ENCODE assay signal across 19 cellular contexts in genomic region chr11:65071907-65072630, GRCh38. TPM values are rescaled to one million over a fixed set of nuclear protein-coding genes. Genes with fewer than 3 reads are reported as not detected.
DNase-seq lines count a peak whose midpoint lies in the region; ATAC-seq, FAIRE-seq and TF ChIP-seq lines count a peak whose summit lies in the region.
"Had no signal": no experiment of that assay in that cellular context is flagged by ENCODE, and none has a peak within 500 bp of the region (broad histone marks: within the 10 kb centered on the region; RNA-seq: fewer than 3 reads in every experiment).

No MANE protein-coding gene starts in this region.

- peak; percentile 29 for DNase-seq in H7
- no peak for DNase-seq in GM12878 (ENCODE audit: low read depth, low spot score)
- DNase-seq in NCI-H2107 treated with DMSO at 0.1 percent for 48 hours (lab: John Stamatoyannopoulos, UW; ENCODE audit: unreplicated experiment), result no peak
- DNase-seq in nephron progenitor cell, result no peak
- DNase-seq: activated CD4-positive, alpha-beta memory T cell treated with anti-CD3 and anti-CD28 coated beads for 36 hours; activated T-cell treated with anti-CD3 and anti-CD28 coated beads, Interleukin-2, amount 50 U/mL, for 48 hours; CD4-positive, alpha-beta memory T cell; DMS53; heart left ventricle; NCI-H1048; NCI-H2029; NCI-H446 treated with DMSO at 0.1 percent for 48 hours; SHP77 treated with DMSO at 0.1 percent for 48 hours; upper lobe of right lung had no signal

- ATAC-seq in GM12878 (peak; percentile 73), HG03571 (IDR thresholded peaks at IDR 0.05; ENCODE audit: unreplicated experiment) (no peak)
- ATAC-seq: heart left ventricle, upper lobe of right lung had no signal

- H3K9me3 ChIP-seq in DOHH2 (ENCODE audit: control insufficient read depth, insufficient read depth, low read length), result no peaks in the 10 kb centered on the region
- H3K9me3 ChIP-seq in GM12878 (replicated peaks; ENCODE audit: control insufficient read depth, insufficient read depth, low read length), result no peaks in the 10 kb centered on the region
- H3K9me3 ChIP-seq: heart left ventricle, upper lobe of right lung had no signal

- WGBS in GM12878 (ENCODE audit: insufficient coverage, insufficient replicate concordance, low lambda C conversion rate, missing lambda C conversion rate), result 30% methylated on average over 4 of the region's 4 CpGs

- no peaks in the 10 kb centered on the region for H3K27me3 ChIP-seq in DOHH2 (ENCODE audit: control insufficient read depth, low read length)
- no peaks in the 10 kb centered on the region for H3K27me3 ChIP-seq in H7 (ENCODE audit: control insufficient read depth, insufficient read depth, low read length)
- no peaks in the 10 kb centered on the region for H3K27me3 ChIP-seq in GM12878 (replicated peaks in 1 of 2; ENCODE audit: control insufficient read depth in 2 of 2, insufficient read depth in 2 of 2, low read length in 1 of 2)
- H3K27me3 ChIP-seq: heart left ventricle, upper lobe of right lung had no signal

- H2AFZ ChIP-seq in GM12878 (ENCODE audit: control insufficient read depth, low read depth, low read length), result peak overlapping the region; percentile 4

- no peaks in the 10 kb centered on the region for H3K9me2 ChIP-seq in DOHH2 (replicated peaks; ENCODE audit: control insufficient read depth, low read length)

- intact Hi-C loops in GM12878 (cut with micrococcal nuclease; ENCODE audit: unreplicated experiment), result no loop called here

- FAIRE-seq in GM12878 (lab: Jason Lieb, UNC), result peak; percentile 49
- FAIRE-seq: H54 had no signal

- peaks cover 18% of the 10 kb centered on the region for H3K4me1 ChIP-seq in DOHH2 (ENCODE audit: control insufficient read depth, low read length)
- peaks cover 11% of the 10 kb centered on the region for H3K4me1 ChIP-seq in GM12878 (ENCODE audit: control insufficient read depth, insufficient read depth, low read length)
- H3K4me1 ChIP-seq: heart left ventricle, upper lobe of right lung had no signal

- TF ChIP-seq CTCF in DOHH2 (IDR thresholded peaks at IDR 0.05; ENCODE audit: low read depth, low read length, poor library complexity, severe bottlenecking) (no peak), GM12878 (IDR thresholded peaks at IDR 0.05 in 2 of 3, conservative IDR thresholded peaks at IDR 0.05 in 1 of 3; ENCODE audit: control insufficient read depth in 2 of 3, extremely low read depth in 1 of 3, insufficient read depth in 1 of 3, low read depth in 3 of 3, low read length in 3 of 3) (no peak), nephron progenitor cell (IDR thresholded peaks at IDR 0.05) (no peak)

- peaks cover 11% of the 10 kb centered on the region for H3K4me1 Mint-ChIP-seq in nephron progenitor cell
- H3K4me1 Mint-ChIP-seq: CD4-positive, alpha-beta memory T cell had no signal

- H3K79me2 ChIP-seq in DOHH2 (ENCODE audit: control insufficient read depth, low read length), result peaks cover 7% of the 10 kb centered on the region
- no peaks in the 10 kb centered on the region for H3K79me2 ChIP-seq in GM12878 (ENCODE audit: control insufficient read depth, insufficient read depth, low read length)

- CTCF ChIA-PET in GM12878 (lab: Yijun Ruan, JAX), result interaction anchor here (1.1 to 1.4 kb wide), 3 partner anchors 9 to 57 kb away, joined by 3 to 4 read pairs (median 4); no protein-coding TSS in a partner anchor

- POLR2A ChIA-PET in GM12878 (lab: Charles Lee), result interaction anchor here (0.5 to 1.4 kb wide), 6 partner anchors 9 to 58 kb away, joined by 3 to 12 read pairs (median 4); no protein-coding TSS in a partner anchor

- RAD21 ChIA-PET in GM12878 (lab: Charles Lee; ENCODE audit: unreplicated experiment), result interaction anchor here (1.0 to 1.1 kb wide), 3 partner anchors 30 to 60 kb away, joined by 3 to 7 read pairs (median 5); partner anchors contain the start of genes ARL2 and SAC3D1

- H3K36me3 ChIP-seq in DOHH2 (ENCODE audit: control insufficient read depth, low read length) (peaks cover 17% of the 10 kb centered on the region), H7 (replicated peaks; ENCODE audit: control insufficient read depth, insufficient read depth, low read length) (peaks cover 5% of the 10 kb centered on the region; the same call in 1 of the 2 replicates), GM12878 (ENCODE audit: control insufficient read depth in 2 of 2, insufficient read depth in 2 of 2, low read length in 1 of 2) (peaks cover 0 to 5% of the 10 kb centered on the region in 2 experiments; a peak in 2 of 4 replicates)
- H3K36me3 ChIP-seq: heart left ventricle, upper lobe of right lung had no signal

- H3K9ac ChIP-seq in GM12878 (ENCODE audit: control insufficient read depth, insufficient read depth, low read length), result no peak overlapping the region

- no peak overlapping the region for H3K27ac ChIP-seq in DOHH2 (ENCODE audit: low read depth, low read length)
- peak overlapping the region; percentile 16; the same call in 1 of the 2 replicates for H3K27ac ChIP-seq in GM12878 (ENCODE audit: control insufficient read depth, insufficient read depth)
- H3K27ac ChIP-seq: heart left ventricle, upper lobe of right lung, VCaP had no signal

- no peak overlapping the region for H3K4me3 Mint-ChIP-seq in nephron progenitor cell
- H3K4me3 Mint-ChIP-seq: activated CD4-positive, alpha-beta memory T cell treated with anti-CD3 and anti-CD28 coated beads for 36 hours; CD4-positive, alpha-beta memory T cell had no signal

- H3K27ac Mint-ChIP-seq in nephron progenitor cell, result no peak overlapping the region
- H3K27ac Mint-ChIP-seq: activated CD4-positive, alpha-beta memory T cell treated with anti-CD3 and anti-CD28 coated beads for 36 hours; activated naive CD4-positive, alpha-beta T cell treated with anti-CD3 and anti-CD28 coated beads, Interleukin-2, amount 50 U/mL, for 72 hours had no signal

- no peaks in the 10 kb centered on the region for H3K27me3 Mint-ChIP-seq in nephron progenitor cell (ENCODE audit: low read depth, poor library complexity)
- H3K27me3 Mint-ChIP-seq: activated CD4-positive, alpha-beta memory T cell treated with anti-CD3 and anti-CD28 coated beads for 36 hours; CD4-positive, alpha-beta memory T cell had no signal

- H3K4me3 ChIP-seq in DOHH2 (ENCODE audit: low read length), result no peak overlapping the region; the same call in 1 of the 2 replicates
- no peak overlapping the region for H3K4me3 ChIP-seq in H7 (ENCODE audit: insufficient read depth, low read depth, low read length)
- H3K4me3 ChIP-seq in GM12878, result no peak overlapping the region
- H3K4me3 ChIP-seq: heart left ventricle, upper lobe of right lung had no signal

- H3K4me2 ChIP-seq in DOHH2 (ENCODE audit: low read length), result peak overlapping the region; percentile 39
- H3K4me2 ChIP-seq in GM12878 (ENCODE audit: control insufficient read depth, insufficient read depth), result peak overlapping the region; percentile 50; the same call in 1 of the 2 replicates

- peaks cover 17% of the 10 kb centered on the region for H3K36me3 Mint-ChIP-seq in nephron progenitor cell (ENCODE audit: low read depth)
- H3K36me3 Mint-ChIP-seq: CD4-positive, alpha-beta memory T cell had no signal

- no peak for TF ChIP-seq EP300 in GM12878 (IDR thresholded peaks at IDR 0.05; ENCODE audit: borderline replicate concordance in 1 of 2, control insufficient read depth in 1 of 2, low read depth in 2 of 2, low read length in 2 of 2)

- TF ChIP-seq RAD21 in GM12878 (IDR thresholded peaks at IDR 0.05; ENCODE audit: insufficient read depth, low read depth, low read length), result no peak

- H3K9me3 Mint-ChIP-seq in nephron progenitor cell, result no peaks in the 10 kb centered on the region
- H3K9me3 Mint-ChIP-seq: activated CD4-positive, alpha-beta memory T cell treated with anti-CD3 and anti-CD28 coated beads for 36 hours; activated naive CD4-positive, alpha-beta T cell treated with anti-CD3 and anti-CD28 coated beads, Interleukin-2, amount 50 U/mL, for 72 hours had no signal

- no TSS peak for BruUV-seq in GM12878 (replicated peaks; lab: Mats Ljungman, UMichigan)

- in situ Hi-C loops in GM12878 (cut with MboI), result no loop called here

- H3F3A ChIP-seq in DOHH2 (ENCODE audit: control insufficient read depth, insufficient read depth), result no peaks in the 10 kb centered on the region

- TF ChIP-seq POLR2A in GM12878 (IDR thresholded peaks at IDR 0.05; ENCODE audit: low read depth, low read length), result peak; percentile 41; the same call in 1 of the 2 replicates

- H4K20me1 ChIP-seq in DOHH2 (ENCODE audit: control insufficient read depth, insufficient read depth, low read depth, low read length) (no peaks in the 10 kb centered on the region), GM12878 (ENCODE audit: control insufficient read depth, insufficient read depth) (no peaks in the 10 kb centered on the region)

- SMC1A ChIA-PET in GM12878 (lab: Charles Lee; ENCODE audit: uncharacterized antibody, unreplicated experiment), result interaction anchor here (1.1 kb wide), 2 partner anchors 9 to 21 kb away, joined by 3 read pairs; no protein-coding TSS in a partner anchor

RNA-seq across cellular contexts. Expression of gene CDCA5, which starts 11.8 kb away (rescaled TPM):
- 83.8 and 88.7 TPM in 2 replicates for total RNA-seq in H7 (2014; rRNA removed; shearing (Covaris generic))
- 14.2 and 15.0 TPM in 2 replicates for total RNA-seq in GM12878 (2013; cell fraction: nucleolus; rRNA removed)
- 54.8 and 58.4 TPM in 2 replicates for total RNA-seq in GM12878 (2014; rRNA removed)
- 46.1 and 47.9 TPM in 2 replicates for total RNA-seq in GM12878 (2014; rRNA removed; fragmentation: Illumina TruSeq; extraction: Trizol)
- 78.1 and 81.4 TPM in 2 replicates for total RNA-seq in GM12878 (2021)
- 25.0 TPM for polyA plus RNA-seq in GM12878 (2011; ENCODE audit: low read depth)
- 32.4 and 44.0 TPM in 2 replicates for polyA plus RNA-seq in GM12878 (2011; rRNA removed)
- 57.8 and 59.5 TPM in 2 replicates for polyA plus RNA-seq in GM12878 (2011; cell fraction: cytosol; rRNA removed)
- polyA plus RNA-seq in GM12878 (2011; cell fraction: nucleus; rRNA removed), result 41.6 and 51.2 TPM in 2 replicates
- 38.6 and 41.4 TPM in 2 replicates for polyA plus RNA-seq in GM12878 (2012)
- polyA plus RNA-seq in GM12878 (2014; fragmentation: Illumina TruSeq; extraction: Trizol), result 44.7 and 71.4 TPM in 2 replicates
- polyA plus RNA-seq in GM12878 (2014; fragmentation: Nextera tagmentation; extraction: Ambion mirVana), result 10 to 100 TPM; 21.2 to 34.3 TPM
- 77.6 and 80.6 TPM in 2 replicates for polyA plus RNA-seq in GM12878 (2014; rRNA removed)
- polyA plus RNA-seq in GM12878 (2016; fragmentation: Nextera tagmentation; extraction: Ambion mirVana), result 100 to 1,000 TPM; 105 to 107 TPM
- 23.2 and 37.9 TPM in 2 replicates for polyA minus RNA-seq in GM12878 (2011; rRNA and poly(A)+ RNA removed)
- polyA minus RNA-seq in GM12878 (2011; cell fraction: cytosol; rRNA and poly(A)+ RNA removed), result 17.2 and 25.3 TPM in 2 replicates
- polyA minus RNA-seq in GM12878 (2011; cell fraction: nucleus; rRNA and poly(A)+ RNA removed), result 15.6 and 19.2 TPM in 2 replicates

RNA-seq across cellular contexts. Expression of gene ZFPL1, which starts 12.0 kb away (rescaled TPM):
- total RNA-seq in H7 (2014; rRNA removed; shearing (Covaris generic)), result 53.8 and 55.3 TPM in 2 replicates
- 48.0 and 48.2 TPM in 2 replicates for total RNA-seq in GM12878 (2013; cell fraction: nucleolus; rRNA removed)
- total RNA-seq in GM12878 (2014; rRNA removed) (31.7 and 37.2 TPM in 2 replicates), GM12878 (2014; rRNA removed; fragmentation: Illumina TruSeq; extraction: Trizol) (11.0 and 13.8 TPM in 2 replicates), GM12878 (2021) (29.0 and 31.3 TPM in 2 replicates)
- polyA plus RNA-seq in GM12878 (2011; ENCODE audit: low read depth), result 19.0 TPM
- polyA plus RNA-seq in GM12878 (2011; rRNA removed) (13.0 and 24.7 TPM in 2 replicates), GM12878 (2014; fragmentation: Illumina TruSeq; extraction: Trizol) (9.7 and 20.5 TPM in 2 replicates), GM12878 (2014; fragmentation: Nextera tagmentation; extraction: Ambion mirVana) (1 to 10 TPM; 2.2 to 5.6 TPM), GM12878 (2014; rRNA removed) (29.3 and 38.0 TPM in 2 replicates), GM12878 (2016; fragmentation: Nextera tagmentation; extraction: Ambion mirVana) (10 to 100 TPM; 36.6 to 37.8 TPM)
- polyA plus RNA-seq in GM12878 (2011; cell fraction: cytosol; rRNA removed), result 31.1 and 31.3 TPM in 2 replicates
- 66.5 and 81.1 TPM in 2 replicates for polyA plus RNA-seq in GM12878 (2011; cell fraction: nucleus; rRNA removed)
- 32.6 and 52.6 TPM in 2 replicates for polyA plus RNA-seq in GM12878 (2012)
- 24.6 and 30.6 TPM in 2 replicates for polyA minus RNA-seq in GM12878 (2011; rRNA and poly(A)+ RNA removed)
- polyA minus RNA-seq in GM12878 (2011; cell fraction: cytosol; rRNA and poly(A)+ RNA removed), result 14.3 and 16.2 TPM in 2 replicates
- polyA minus RNA-seq in GM12878 (2011; cell fraction: nucleus; rRNA and poly(A)+ RNA removed), result 36.6 and 64.6 TPM in 2 replicates

RNA-seq across cellular contexts. Expression of gene NAALADL1, which starts 13.7 kb away (rescaled TPM):
- total RNA-seq in H7 (2014; rRNA removed; shearing (Covaris generic)), result 1.4 and 2.4 TPM in 2 replicates
- 0.95 and 1.0 TPM in 2 replicates for total RNA-seq in GM12878 (2013; cell fraction: nucleolus; rRNA removed)
- total RNA-seq in GM12878 (2014; rRNA removed), result 4.7 TPM in 2 replicates
- 2.7 and 4.2 TPM in 2 replicates for total RNA-seq in GM12878 (2014; rRNA removed; fragmentation: Illumina TruSeq; extraction: Trizol)
- total RNA-seq in GM12878 (2021), result 3.3 and 4.0 TPM in 2 replicates
- 6.5 TPM for polyA plus RNA-seq in GM12878 (2011; ENCODE audit: low read depth)
- 0.24 and 0.77 TPM in 2 replicates for polyA plus RNA-seq in GM12878 (2011; rRNA removed)
- polyA plus RNA-seq in GM12878 (2011; cell fraction: cytosol; rRNA removed), result 0.25 and 0.70 TPM in 2 replicates
- polyA plus RNA-seq in GM12878 (2011; cell fraction: nucleus; rRNA removed), result 1.5 and 2.4 TPM in 2 replicates
- polyA plus RNA-seq in GM12878 (2012), result 11.2 and 13.3 TPM in 2 replicates
- 0.27 and 1.6 TPM in 2 replicates for polyA plus RNA-seq in GM12878 (2014; fragmentation: Illumina TruSeq; extraction: Trizol)
- polyA plus RNA-seq in GM12878 (2014; fragmentation: Nextera tagmentation; extraction: Ambion mirVana), result 1 to 10 TPM; 1.3 TPM
- polyA plus RNA-seq in GM12878 (2014; rRNA removed), result 5.5 and 7.1 TPM in 2 replicates
- 1 to 10 TPM; 1.1 to 1.4 TPM for polyA plus RNA-seq in GM12878 (2016; fragmentation: Nextera tagmentation; extraction: Ambion mirVana)
- 0.15 TPM in 1 of 2 replicates, not detected in the other for polyA minus RNA-seq in GM12878 (2011; rRNA and poly(A)+ RNA removed)
- polyA minus RNA-seq in GM12878 (2011; cell fraction: cytosol; rRNA and poly(A)+ RNA removed), result not detected in 2 replicates
- polyA minus RNA-seq in GM12878 (2011; cell fraction: nucleus; rRNA and poly(A)+ RNA removed), result not detected in 2 replicates

RNA-seq across cellular contexts. Expression of gene VPS51, which starts 23.9 kb away (rescaled TPM):
- 162 and 186 TPM in 2 replicates for total RNA-seq in H7 (2014; rRNA removed; shearing (Covaris generic))
- total RNA-seq in GM12878 (2013; cell fraction: nucleolus; rRNA removed), result 185 and 198 TPM in 2 replicates
- 213 and 279 TPM in 2 replicates for total RNA-seq in GM12878 (2014; rRNA removed)
- 55.8 and 61.6 TPM in 2 replicates for total RNA-seq in GM12878 (2014; rRNA removed; fragmentation: Illumina TruSeq; extraction: Trizol)
- total RNA-seq in GM12878 (2021), result 130 and 140 TPM in 2 replicates
- 45.9 TPM for polyA plus RNA-seq in GM12878 (2011; ENCODE audit: low read depth)
- polyA plus RNA-seq in GM12878 (2011; rRNA removed), result 37.6 and 91.8 TPM in 2 replicates
- polyA plus RNA-seq in GM12878 (2011; cell fraction: cytosol; rRNA removed), result 91.7 and 147 TPM in 2 replicates
- polyA plus RNA-seq in GM12878 (2011; cell fraction: nucleus; rRNA removed), result 175 and 180 TPM in 2 replicates
- polyA plus RNA-seq in GM12878 (2012), result 112 and 203 TPM in 2 replicates
- 8.9 and 25.1 TPM in 2 replicates for polyA plus RNA-seq in GM12878 (2014; fragmentation: Illumina TruSeq; extraction: Trizol)
- 1 to 10 TPM; 1.5 to 8.6 TPM for polyA plus RNA-seq in GM12878 (2014; fragmentation: Nextera tagmentation; extraction: Ambion mirVana)
- polyA plus RNA-seq in GM12878 (2014; rRNA removed), result 123 and 185 TPM in 2 replicates
- 10 to 100 TPM; 41.9 to 50.7 TPM for polyA plus RNA-seq in GM12878 (2016; fragmentation: Nextera tagmentation; extraction: Ambion mirVana)
- polyA minus RNA-seq in GM12878 (2011; rRNA and poly(A)+ RNA removed), result 120 and 190 TPM in 2 replicates
- 85.1 and 134 TPM in 2 replicates for polyA minus RNA-seq in GM12878 (2011; cell fraction: cytosol; rRNA and poly(A)+ RNA removed)
- 44.9 and 77.3 TPM in 2 replicates for polyA minus RNA-seq in GM12878 (2011; cell fraction: nucleus; rRNA and poly(A)+ RNA removed)

RNA-seq across cellular contexts. Expression of gene SAC3D1, which starts 31.1 kb away (rescaled TPM):
- 15.4 TPM in 2 replicates for total RNA-seq in H7 (2014; rRNA removed; shearing (Covaris generic))
- total RNA-seq in GM12878 (2013; cell fraction: nucleolus; rRNA removed), result 3.2 and 4.1 TPM in 2 replicates
- total RNA-seq in GM12878 (2014; rRNA removed), result 11.9 and 16.2 TPM in 2 replicates
- 6.8 and 8.1 TPM in 2 replicates for total RNA-seq in GM12878 (2014; rRNA removed; fragmentation: Illumina TruSeq; extraction: Trizol)
- 32.5 and 34.9 TPM in 2 replicates for total RNA-seq in GM12878 (2021)
- 1.0 TPM for polyA plus RNA-seq in GM12878 (2011; ENCODE audit: low read depth)
- polyA plus RNA-seq in GM12878 (2011; rRNA removed), result 2.5 and 4.7 TPM in 2 replicates
- polyA plus RNA-seq in GM12878 (2011; cell fraction: cytosol; rRNA removed), result 11.3 and 19.5 TPM in 2 replicates
- polyA plus RNA-seq in GM12878 (2011; cell fraction: nucleus; rRNA removed), result 9.7 and 16.3 TPM in 2 replicates
- 11.1 and 12.5 TPM in 2 replicates for polyA plus RNA-seq in GM12878 (2012)
- 0.40 and 2.9 TPM in 2 replicates for polyA plus RNA-seq in GM12878 (2014; fragmentation: Illumina TruSeq; extraction: Trizol)
- 1 to 10 TPM in 1 of 2 experiments, under 1 TPM in 1; 0.16 to 1.7 TPM for polyA plus RNA-seq in GM12878 (2014; fragmentation: Nextera tagmentation; extraction: Ambion mirVana)
- 26.3 and 27.0 TPM in 2 replicates for polyA plus RNA-seq in GM12878 (2014; rRNA removed)
- polyA plus RNA-seq in GM12878 (2016; fragmentation: Nextera tagmentation; extraction: Ambion mirVana), result 10 to 100 TPM; 28.6 to 44.6 TPM
- polyA minus RNA-seq in GM12878 (2011; rRNA and poly(A)+ RNA removed), result 5.1 and 7.9 TPM in 2 replicates
- 5.9 and 11.5 TPM in 2 replicates for polyA minus RNA-seq in GM12878 (2011; cell fraction: cytosol; rRNA and poly(A)+ RNA removed)
- polyA minus RNA-seq in GM12878 (2011; cell fraction: nucleus; rRNA and poly(A)+ RNA removed), result 1.8 and 4.2 TPM in 2 replicates
